Comparison of ENCODE assay signal across 9 cellular contexts in genomic region chr16:82192665-82193064, GRCh38. TPM values are rescaled to one million over a fixed set of nuclear protein-coding genes. Genes with fewer than 3 reads are reported as not detected.
DNase-seq lines count a peak whose midpoint lies in the region; ATAC-seq and TF ChIP-seq lines count a peak whose summit lies in the region.
"Had no signal": no experiment of that assay in that cellular context is flagged by ENCODE, and none has a peak within 500 bp of the region (broad histone marks: within the 10 kb centered on the region; RNA-seq: fewer than 3 reads in every experiment).

No MANE protein-coding gene starts in this region.

- H3K4me1 ChIP-seq in prostate gland (replicated peaks) = no peaks in the 10 kb centered on the region

- H3K4me3 Mint-ChIP-seq in type B pancreatic cell = no peak overlapping the region

- TF ChIP-seq CTCF in type B pancreatic cell (conservative IDR thresholded peaks at IDR 0.05) (no peak), prostate gland (IDR thresholded peaks at IDR 0.05) (no peak)

- no peaks in the 10 kb centered on the region for H3K9me3 ChIP-seq in prostate gland

- DNase-seq in GM04504 (ENCODE audit: low read depth) = peak; percentile 32
- peak; percentile 79 to 96 for DNase-seq in NOMO-1 (lab: John Stamatoyannopoulos, UW; ENCODE audit: unreplicated experiment in 2 of 2)
- peak; percentile 3 for DNase-seq in central memory CD4-positive, alpha-beta T cell
- DNase-seq in sciatic nerve (ENCODE audit: low spot score) = no peak
- DNase-seq in type B pancreatic cell (ENCODE audit: extremely low spot score, unreplicated experiment) = no peak
- no peak for DNase-seq in prostate gland (ENCODE audit: low spot score)

- no peaks in the 10 kb centered on the region for H3K27me3 ChIP-seq in prostate gland (replicated peaks; ENCODE audit: insufficient read depth)

- ATAC-seq in sciatic nerve (peak; percentile 61), GM21526 (IDR thresholded peaks at IDR 0.05; ENCODE audit: low FRiP score, unreplicated experiment) (no peak), GM18861 (IDR thresholded peaks at IDR 0.05; ENCODE audit: unreplicated experiment) (no peak)

- no peaks in the 10 kb centered on the region for H3K36me3 ChIP-seq in prostate gland

- H3K9me3 Mint-ChIP-seq in type B pancreatic cell = no peaks in the 10 kb centered on the region

- H3K27ac ChIP-seq in prostate gland = no peak overlapping the region

- H3K27ac Mint-ChIP-seq in type B pancreatic cell = no peak overlapping the region

- no peak for TF ChIP-seq POLR2A in prostate gland (IDR thresholded peaks at IDR 0.05)

- 62% methylated on average over 4 of the region's 4 CpGs for WGBS in prostate gland

- H3K4me1 Mint-ChIP-seq in type B pancreatic cell (ENCODE audit: unreplicated experiment) = peaks cover 15% of the 10 kb centered on the region

- peaks cover 13% of the 10 kb centered on the region for H3K27me3 Mint-ChIP-seq in type B pancreatic cell

- intact Hi-C loops in sciatic nerve (cut with DNase I) = loop anchor here (10.0 kb wide), 1 partner anchor 1908 kb away; no protein-coding TSS in a partner anchor
- intact Hi-C loops in prostate gland (cut with DNase I) = no loop called here

- H3K36me3 Mint-ChIP-seq in type B pancreatic cell = no peaks in the 10 kb centered on the region

- no peak overlapping the region for H3K4me3 ChIP-seq in prostate gland
- H3K4me3 ChIP-seq: coronary artery had no signal

RNA-seq across cellular contexts. Expression of gene MPHOSPH6, which starts 22.6 kb away (rescaled TPM):
- total RNA-seq in sciatic nerve = 18.4 TPM
- 23.8 and 28.4 TPM in 2 replicates for total RNA-seq in type B pancreatic cell (ENCODE audit: low replicate concordance)
- 10 to 100 TPM; 23.7 to 23.8 TPM for total RNA-seq in prostate gland

Comparison
In these comparisons a context has a peak if more than half of its experiments do, and no peak if none do; other contexts are left out.
1. DNase-seq: peak in GM04504 (single experiment), NOMO-1 (2 of 2) and central memory CD4-positive, alpha-beta T cell (single experiment); none in sciatic nerve (single experiment), type B pancreatic cell (single experiment) and prostate gland (single experiment).